17 cellular contexts compared by ENCODE assay signal in the genomic region with DNA sequence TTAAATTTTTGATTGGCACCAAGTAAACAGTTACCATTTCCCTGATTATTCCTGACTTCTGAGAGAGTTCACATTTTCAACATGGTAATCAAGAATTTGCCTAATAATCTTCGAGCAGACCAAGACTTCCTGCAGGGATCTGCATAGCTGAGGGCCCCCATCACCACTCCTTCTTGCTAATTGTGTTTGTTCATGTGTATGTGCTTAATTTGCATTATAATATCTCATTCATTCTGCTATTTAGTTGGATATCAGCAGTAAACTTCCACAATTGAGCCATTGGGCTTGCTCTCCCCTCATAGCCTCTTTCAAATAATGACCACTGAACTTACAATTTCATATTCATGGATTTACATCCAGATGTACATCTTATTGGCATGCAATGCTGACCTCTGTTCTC.
DNase-seq lines count a peak whose midpoint lies in the region; ATAC-seq, FAIRE-seq and TF ChIP-seq lines count a peak whose summit lies in the region.
"Had no signal": no experiment of that assay in that cellular context is flagged by ENCODE, and none has a peak within 500 bp of the region (broad histone marks: within the 10 kb centered on the region; RNA-seq: fewer than 3 reads in every experiment).

No MANE protein-coding gene starts in this region.

- no peak overlapping the region for H3K4me3 Mint-ChIP-seq in H9
- H3K4me3 Mint-ChIP-seq: B cell; CD8-positive, alpha-beta T cell had no signal

- H3K9me3 ChIP-seq in H9 (ENCODE audit: control insufficient read depth, low read depth, low read length) (peaks cover 9% of the 10 kb centered on the region), HUES64 (ENCODE audit: insufficient read depth, low read depth, low read length) (peaks cover 13% of the 10 kb centered on the region)

- H3K23ac ChIP-seq in H9 (ENCODE audit: insufficient read length, low read depth, low read length): no peak overlapping the region

- H2BK15ac ChIP-seq in H9 (ENCODE audit: low read depth, low read length): no peak overlapping the region

- peak overlapping the region in 2 of 3 experiments; percentile 16 to 38; a peak in 3 of 7 replicates for H3K27ac Mint-ChIP-seq in H9
- H3K27ac Mint-ChIP-seq: B cell; CD8-positive, alpha-beta T cell had no signal

- WGBS in H9 (ENCODE audit: extremely low coverage, insufficient read length, low lambda C conversion rate): no CpG with 5 or more reads among the region's 1 CpG
- 80% methylated on average over 1 of the region's 1 CpG for WGBS in HUES64

- DNase-seq in H9 (no peak), iPS DF 4.7 (ENCODE audit: extremely low read depth, low spot score) (peak; percentile 11), iPS-NIHi11 (ENCODE audit: low spot score) (peak; percentile 26), H54 (ENCODE audit: insufficient read length, low spot score) (no peak)
- DNase-seq: Calu3; CD8-positive, alpha-beta T cell; DMS79 treated with DMSO at 0.1 percent for 48 hours; GF-D8 had no signal

- H4K20me1 ChIP-seq in H9 (ENCODE audit: control insufficient read depth, insufficient read depth, insufficient read length): no peaks in the 10 kb centered on the region
- H4K20me1 ChIP-seq: BLaER1 treated with 17β-estradiol and CSF1 and Interleukin-3, amounts not matched to agents 10 nM and 100 nM had no signal

- no peak overlapping the region for H3K4me3 ChIP-seq in HUES64 (ENCODE audit: low read length)
- H3K4me3 ChIP-seq: BLaER1 treated with 17β-estradiol and CSF1 and Interleukin-3, amounts not matched to agents 10 nM and 100 nM had no signal

- H2BK12ac ChIP-seq in H9 (ENCODE audit: insufficient read length, low read depth, low read length): no peak overlapping the region

- H3K4me1 ChIP-seq in H9 (ENCODE audit: insufficient read depth, low read length): peaks cover 2% of the 10 kb centered on the region; the same call in 1 of the 2 replicates
- peaks cover 22% of the 10 kb centered on the region for H3K4me1 ChIP-seq in HUES64 (ENCODE audit: insufficient read depth, low read length)
- H3K4me1 ChIP-seq: BLaER1 treated with 17β-estradiol and CSF1 and Interleukin-3, amounts not matched to agents 10 nM and 100 nM had no signal

- no peak overlapping the region for H3K27ac ChIP-seq in H9 (ENCODE audit: insufficient read length, low read depth, low read length)
- H3K27ac ChIP-seq in HUES64 (ENCODE audit: low read depth, low read length): peak overlapping the region; percentile 55; the same call in 1 of the 2 replicates
- H3K27ac ChIP-seq: BLaER1 treated with 17β-estradiol and CSF1 and Interleukin-3, amounts not matched to agents 10 nM and 100 nM; KMS-11 had no signal

- H3K9ac ChIP-seq in H9 (ENCODE audit: extremely low read depth, insufficient read length, low read length) (no peak overlapping the region), HUES64 (ENCODE audit: low read depth, low read length) (no peak overlapping the region)
- H3K9ac ChIP-seq: BLaER1 treated with 17β-estradiol and CSF1 and Interleukin-3, amounts not matched to agents 10 nM and 100 nM; KMS-11 had no signal

- H3K4me1 Mint-ChIP-seq in H9: peaks cover 28 to 30% of the 10 kb centered on the region in 2 experiments
- H3K4me1 Mint-ChIP-seq: B cell had no signal

- H3K18ac ChIP-seq in H9 (ENCODE audit: insufficient read length, low read depth, low read length): no peak overlapping the region

- H3K79me1 ChIP-seq in H9 (ENCODE audit: insufficient read depth, low read depth, low read length, poor library complexity, severe bottlenecking): no peaks in the 10 kb centered on the region

- H2BK20ac ChIP-seq in H9 (ENCODE audit: low read depth, low read length, poor library complexity, severe bottlenecking): no peak overlapping the region

- H3K79me2 ChIP-seq in H9 (ENCODE audit: insufficient read depth, low read length): no peaks in the 10 kb centered on the region

- no peak overlapping the region for H3K56ac ChIP-seq in H9 (ENCODE audit: insufficient read length, low read depth, low read length)

- H3K4me2 ChIP-seq in H9 (ENCODE audit: insufficient read depth, insufficient read length, low read length): peak overlapping the region; percentile 10
- H3K4me2 ChIP-seq: BLaER1 treated with 17β-estradiol and CSF1 and Interleukin-3, amounts not matched to agents 10 nM and 100 nM; KMS-11 had no signal

- no peak overlapping the region for H2BK120ac ChIP-seq in H9 (ENCODE audit: low read depth, low read length, poor library complexity, severe bottlenecking)

- no peaks in the 10 kb centered on the region for H3K36me3 ChIP-seq in HUES64 (ENCODE audit: insufficient read depth, low read length)
- H3K36me3 ChIP-seq: BLaER1 treated with 17β-estradiol and CSF1 and Interleukin-3, amounts not matched to agents 10 nM and 100 nM had no signal

- H3K4ac ChIP-seq in H9 (ENCODE audit: low read depth, low read length): no peak overlapping the region

- no peak overlapping the region for H4K91ac ChIP-seq in H9 (ENCODE audit: insufficient read length, low read depth, low read length)

- no peaks in the 10 kb centered on the region for H3K27me3 ChIP-seq in H9 (ENCODE audit: insufficient read depth, low read length)
- no peaks in the 10 kb centered on the region for H3K27me3 ChIP-seq in HUES64 (ENCODE audit: insufficient read depth, low read length)
- H3K27me3 ChIP-seq: BLaER1 treated with 17β-estradiol and CSF1 and Interleukin-3, amounts not matched to agents 10 nM and 100 nM had no signal

- no peaks in the 10 kb centered on the region for H3K27me3 Mint-ChIP-seq in H9 (ENCODE audit: low read depth)

- ATAC-seq in GM21381 (IDR thresholded peaks at IDR 0.05; ENCODE audit: unreplicated experiment) (no peak), GM18498 (IDR thresholded peaks at IDR 0.05; ENCODE audit: unreplicated experiment) (no peak)
- ATAC-seq: CD8-positive, alpha-beta T cell had no signal

- no peak overlapping the region for H4K8ac ChIP-seq in H9 (replicated peaks; ENCODE audit: insufficient read length, low read depth, low read length)

- no peaks in the 10 kb centered on the region for H3K23me2 ChIP-seq in H9 (ENCODE audit: insufficient read length, low read depth, low read length, poor library complexity, severe bottlenecking)

- H2BK5ac ChIP-seq in H9 (ENCODE audit: insufficient read length, low read length): no peak overlapping the region

- H3K9me3 Mint-ChIP-seq in H9: peaks cover 25 to 29% of the 10 kb centered on the region in 2 experiments
- H3K9me3 Mint-ChIP-seq: CD8-positive, alpha-beta T cell had no signal

- no peak for FAIRE-seq in H54 (lab: Jason Lieb, UNC)
- FAIRE-seq: GM19239, H1, HTR-8/SVneo had no signal

- H3K14ac ChIP-seq in H9 (ENCODE audit: insufficient read depth, low read length): no peak overlapping the region

- H3T11ph ChIP-seq in H9 (ENCODE audit: low read length): no peak overlapping the region

- H3K36me3 Mint-ChIP-seq in H9 (ENCODE audit: insufficient read depth in 1 of 3, low read depth in 3 of 3): peaks cover 23 to 32% (median 31%) of the 10 kb centered on the region in 3 experiments
- H3K36me3 Mint-ChIP-seq: CD8-positive, alpha-beta T cell had no signal

- TF ChIP-seq POLR2A in H54 (IDR thresholded peaks at IDR 0.05; ENCODE audit: low read depth, low read length): no peak

- H2AK5ac ChIP-seq in H9 (ENCODE audit: insufficient read length, low read length): no peak overlapping the region

- H2AFZ ChIP-seq in H9 (ENCODE audit: low read length): no peak overlapping the region

- TF ChIP-seq CTCF in H9 (conservative IDR thresholded peaks at IDR 0.05): no peak

- H4K5ac ChIP-seq in H9 (ENCODE audit: insufficient read length, low read depth, low read length): no peak overlapping the region

Comparison
In these comparisons a context has a peak if more than half of its experiments do, and no peak if none do; other contexts are left out.
1. DNase-seq: peak in iPS DF 4.7 (single experiment) and iPS-NIHi11 (single experiment); none in H9 (single experiment) and H54 (single experiment).